In the genomic region with DNA sequence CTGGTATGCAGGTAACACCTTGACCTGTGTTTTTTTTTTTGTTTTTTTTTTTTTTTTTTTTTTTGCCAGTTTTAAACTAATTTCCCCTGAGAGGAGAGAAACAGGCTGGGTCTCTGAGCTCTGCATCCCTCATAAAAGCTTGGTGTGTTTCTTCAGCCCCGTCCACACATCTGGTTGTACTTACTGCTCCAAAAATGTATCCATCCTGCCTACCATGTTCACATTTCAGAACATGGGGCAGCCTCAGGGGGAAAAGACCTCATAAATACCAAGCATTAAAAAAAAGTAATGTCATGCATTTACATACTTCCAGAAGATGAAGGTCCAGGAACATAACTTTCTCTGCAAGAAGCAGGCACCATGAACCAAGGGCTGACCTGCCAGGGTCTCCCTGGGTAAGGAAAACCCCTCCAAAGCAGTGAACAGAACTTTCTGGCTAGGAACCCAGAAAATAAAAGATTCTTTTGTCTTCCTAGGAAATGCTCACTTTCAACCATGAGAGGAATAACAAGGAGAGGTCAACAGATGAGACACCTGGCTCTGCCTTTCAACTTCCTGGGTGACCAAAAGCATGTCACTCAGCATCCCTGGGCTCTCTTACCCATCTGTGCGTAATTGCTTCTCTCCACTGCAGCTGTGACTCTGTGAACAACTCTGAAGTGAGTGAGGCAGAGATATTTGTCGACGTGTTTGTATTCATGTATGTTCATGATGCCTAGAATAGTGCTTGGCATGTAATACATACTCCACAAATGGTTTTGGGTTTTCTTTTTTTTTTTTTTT, we compare ENCODE assay signal across 21 cellular contexts.
"Had no signal": no experiment of that assay in that cellular context is flagged by ENCODE, and none has a peak within 500 bp of the region (broad histone marks: within the 10 kb centered on the region; RNA-seq: fewer than 3 reads in every experiment).

No MANE protein-coding gene starts in this region.

- H3K4me1 ChIP-seq: gastroesophageal sphincter, prostate gland had no signal

- H3K36me3 ChIP-seq: gastroesophageal sphincter, heart left ventricle, prostate gland, upper lobe of left lung, WERI-Rb-1 had no signal

- H3K4me1 Mint-ChIP-seq: activated naive CD8-positive, alpha-beta T cell treated with anti-CD3 and anti-CD28 coated beads, Interleukin-2, amount 10 ng/mL, durations not matched to agents 7 days and 5 days; naive thymus-derived CD4-positive, alpha-beta T cell had no signal

- H3K9me3 ChIP-seq: gastroesophageal sphincter, prostate gland, upper lobe of left lung had no signal

- H3K27me3 ChIP-seq: gastroesophageal sphincter, heart left ventricle, upper lobe of left lung had no signal

- H3K4me3 Mint-ChIP-seq: activated naive CD4-positive, alpha-beta T cell treated with anti-CD3 and anti-CD28 coated beads for 36 hours; activated naive CD8-positive, alpha-beta T cell treated with anti-CD3 and anti-CD28 coated beads, Interleukin-2, amount 10 ng/mL, durations not matched to agents 7 days and 5 days; naive thymus-derived CD4-positive, alpha-beta T cell had no signal

- H3K36me3 Mint-ChIP-seq: activated naive CD8-positive, alpha-beta T cell treated with anti-CD3 and anti-CD28 coated beads, Interleukin-2, amount 10 ng/mL, durations not matched to agents 7 days and 5 days had no signal

- H3K27ac Mint-ChIP-seq: activated naive CD4-positive, alpha-beta T cell treated with anti-CD3 and anti-CD28 coated beads for 36 hours; activated naive CD8-positive, alpha-beta T cell treated with anti-CD3 and anti-CD28 coated beads, Interleukin-2, amount 10 ng/mL, durations not matched to agents 7 days and 5 days; naive thymus-derived CD4-positive, alpha-beta T cell had no signal

- H3K4me3 ChIP-seq: gastroesophageal sphincter, heart left ventricle, prostate gland, upper lobe of left lung had no signal

- H3K9me3 Mint-ChIP-seq: activated naive CD4-positive, alpha-beta T cell treated with anti-CD3 and anti-CD28 coated beads for 36 hours; activated naive CD8-positive, alpha-beta T cell treated with anti-CD3 and anti-CD28 coated beads, Interleukin-2, amount 10 ng/mL, durations not matched to agents 7 days and 5 days had no signal

- H3K27ac ChIP-seq: gastroesophageal sphincter, heart left ventricle, prostate gland, upper lobe of left lung, WERI-Rb-1 had no signal

- DNase-seq: activated CD4-positive, alpha-beta T cell treated with anti-CD3 and anti-CD28 coated beads, Interleukin-2, amount 50 U/mL, for 4 hours; activated CD4-positive, CD25-positive, alpha-beta regulatory T cell treated with anti-CD3 and anti-CD28 coated beads, Interleukin-2, amount 50 U/mL, for 72 hours; activated CD8-positive, alpha-beta memory T cell treated with anti-CD3 and anti-CD28 coated beads for 24 hours; activated naive CD4-positive, alpha-beta T cell treated with anti-CD3 and anti-CD28 coated beads for 36 hours; activated naive CD8-positive, alpha-beta T cell treated with anti-CD3 and anti-CD28 coated beads, Interleukin-2, amount 10 ng/mL, durations not matched to agents 7 days and 5 days; activated T-cell treated with anti-CD3 and anti-CD28 coated beads, Interleukin-2, amount 50 U/mL, for 48 hours; amygdala; cerebellar nuclear complex; cortex of kidney; heart left ventricle; islet precursor cell; left cardiac atrium; mesendoderm; naive thymus-derived CD4-positive, alpha-beta T cell; stimulated activated CD4-positive, alpha-beta T cell treated with anti-CD3 and anti-CD28 coated beads, Interleukin-4, amount 100 ng/mL, for 24 hours; stimulated activated naive CD4-positive, alpha-beta T cell treated with Interleukin-2 at 50 U/mL for 16 hours; T-helper 1 cell; upper lobe of left lung; WERI-Rb-1 had no signal
